ENCODE assay signal across 11 cellular contexts in genomic region chr5:64221911-64222310, GRCh38. TPM values are rescaled to one million over a fixed set of nuclear protein-coding genes. Genes with fewer than 3 reads are reported as not detected.
"Had no signal": no experiment of that assay in that cellular context is flagged by ENCODE, and none has a peak within 500 bp of the region (broad histone marks: within the 10 kb centered on the region; RNA-seq: fewer than 3 reads in every experiment).

No MANE protein-coding gene starts in this region.

- H3K4me1 Mint-ChIP-seq: GM23338, H9 had no signal

- ATAC-seq: GM23338, HCT116 had no signal

- H3K4me3 ChIP-seq: GM23248, GM23338, HAP-1 had no signal

- H3K9me3 ChIP-seq: HAP-1 had no signal

- H3K4me2 ChIP-seq: GM23338 had no signal

- H3K9me3 Mint-ChIP-seq: HFFc6 had no signal

- H3K36me3 ChIP-seq: HAP-1 had no signal

- DNase-seq: GM23248, GOT3, H7, H9, HCEC 1CT, HFFc6 had no signal

- H3K4me3 Mint-ChIP-seq: GM23338, H9, HFFc6 had no signal

- FAIRE-seq: H1, H54 had no signal

- H3K27ac Mint-ChIP-seq: GM23338, H9, HFFc6 had no signal

- H3K9ac ChIP-seq: GM23248 had no signal

- H3K27ac ChIP-seq: GM23248 had no signal

- H2AFZ ChIP-seq: GM23248, GM23338 had no signal

- H3K4me1 ChIP-seq: HAP-1 had no signal

RNA-seq across cellular contexts. Expression of gene RNF180, which starts 56.3 kb away (rescaled TPM):
- total RNA-seq: HFFc6 had no signal
